In genomic region chr17:80119271-80119791, GRCh38 we compare ENCODE assay signal across 2 cellular contexts.
TF ChIP-seq lines count a peak whose summit lies in the region.

No MANE protein-coding gene starts in this region.

TF ChIP-seq in IMR-90, 13 proteins besides CTCF, POLR2A, EP300 and RAD21:
- TF ChIP-seq MXI1 (IDR thresholded peaks at IDR 0.05; ENCODE audit: borderline replicate concordance, low read depth, low read length) (no peak), USF2 (IDR thresholded peaks at IDR 0.05; ENCODE audit: low read depth, low read length) (no peak), MAZ (IDR thresholded peaks at IDR 0.05; ENCODE audit: borderline replicate concordance, low read depth, low read length) (no peak), CEBPB (IDR thresholded peaks at IDR 0.05; ENCODE audit: low read depth, low read length) (no peak), NFE2L2 (IDR thresholded peaks at IDR 0.05; ENCODE audit: low read depth, low read length) (no peak), MAFK (IDR thresholded peaks at IDR 0.05; ENCODE audit: low read depth, low read length) (no peak), RCOR1 (IDR thresholded peaks at IDR 0.05; ENCODE audit: insufficient replicate concordance, low read length) (no peak), SMC3 (IDR thresholded peaks at IDR 0.05; ENCODE audit: low read depth, low read length) (no peak), BHLHE40 (IDR thresholded peaks at IDR 0.05; ENCODE audit: low read depth, low read length) (no peak)
- TF ChIP-seq, protein P1, sequence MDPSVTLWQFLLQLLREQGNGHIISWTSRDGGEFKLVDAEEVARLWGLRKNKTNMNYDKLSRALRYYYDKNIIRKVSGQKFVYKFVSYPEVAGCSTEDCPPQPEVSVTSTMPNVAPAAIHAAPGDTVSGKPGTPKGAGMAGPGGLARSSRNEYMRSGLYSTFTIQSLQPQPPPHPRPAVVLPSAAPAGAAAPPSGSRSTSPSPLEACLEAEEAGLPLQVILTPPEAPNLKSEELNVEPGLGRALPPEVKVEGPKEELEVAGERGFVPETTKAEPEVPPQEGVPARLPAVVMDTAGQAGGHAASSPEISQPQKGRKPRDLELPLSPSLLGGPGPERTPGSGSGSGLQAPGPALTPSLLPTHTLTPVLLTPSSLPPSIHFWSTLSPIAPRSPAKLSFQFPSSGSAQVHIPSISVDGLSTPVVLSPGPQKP (IDR thresholded peaks at IDR 0.05; ENCODE audit: borderline replicate concordance, low read depth, low read length), result no peak

TF ChIP-seq in GM12891, 5 proteins besides CTCF, POLR2A, EP300 and RAD21:
- no peak for TF ChIP-seq TAF1 (IDR thresholded peaks at IDR 0.05; ENCODE audit: low read depth, low read length)
